Comparison of ENCODE assay signal across 1 cellular context in genomic region chr20:48075591-48076174, GRCh38.
A peak's percentile ranks its signal among the peaks of the same experiment; 100 is the strongest.
TF ChIP-seq lines count a peak whose summit lies in the region.

No MANE protein-coding gene starts in this region.

TF ChIP-seq in SK-N-SH treated with all-trans-retinoic acid at 6 μM for 48 hours, 23 proteins besides CTCF, POLR2A, EP300 and RAD21 (continued from another document):
- TF ChIP-seq PATZ1 (CRISPR knock-in tag; IDR thresholded peaks at IDR 0.05; ENCODE audit: borderline replicate concordance) (no peak), POU6F1 (CRISPR knock-in tag; IDR thresholded peaks at IDR 0.05; ENCODE audit: borderline replicate concordance, low read depth) (no peak), TCF4 (CRISPR knock-in tag; IDR thresholded peaks at IDR 0.05; ENCODE audit: borderline replicate concordance) (peak; percentile 38; the same call in 1 of the 2 replicates), ZFP30 (CRISPR knock-in tag; IDR thresholded peaks at IDR 0.05) (no peak)
TF ChIP-seq in SK-N-SH treated with all-trans-retinoic acid at 6 μM for 48 hours: peak in this region for 2.
